In genomic region chr6:32255212-32256153, GRCh38 we compare ENCODE assay signal across 8 cellular contexts. TPM values are rescaled to one million over a fixed set of nuclear protein-coding genes. Genes with fewer than 3 reads are reported as not detected.
DNase-seq lines count a peak whose midpoint lies in the region; FAIRE-seq and TF ChIP-seq lines count a peak whose summit lies in the region.

No MANE protein-coding gene starts in this region.

- POLR2A ChIA-PET in activated CD4-positive, alpha-beta memory T cell treated with anti-CD3 and anti-CD28 coated beads for 36 hours (lab: Charles Lee), result interaction anchor here (0.6 kb wide), 1 partner anchor 88 kb away, joined by 3 read pairs; no protein-coding TSS in a partner anchor

- TF ChIP-seq POLR2A in lower leg skin (IDR thresholded peaks at IDR 0.05), result no peak

- FAIRE-seq in GM18507 (lab: Jason Lieb, UNC), result peak; percentile 81

- peak overlapping the region; percentile 3 for H3K4me3 Mint-ChIP-seq in activated CD4-positive, alpha-beta memory T cell treated with anti-CD3 and anti-CD28 coated beads for 36 hours

- intact Hi-C loops in activated CD4-positive, alpha-beta memory T cell treated with anti-CD3 and anti-CD28 coated beads for 36 hours (cut with micrococcal nuclease), result loop anchor here (1.0 to 10.0 kb wide), 3 partner anchors 14 to 139 kb away; no protein-coding TSS in a partner anchor
- intact Hi-C loops in lower leg skin (cut with DNase I; ENCODE audit: low total_unique reads), result no loop called here

- CTCF ChIA-PET in activated CD4-positive, alpha-beta memory T cell treated with anti-CD3 and anti-CD28 coated beads for 36 hours (lab: Charles Lee), result interaction anchor here (0.6 to 2.1 kb wide), 11 partner anchors 8 to 1886 kb away, joined by 3 to 17 read pairs (median 4); no protein-coding TSS in a partner anchor

- peak overlapping the region; percentile 40 for H3K27ac ChIP-seq in ectodermal cell (ENCODE audit: insufficient read depth, low read depth, low read length, poor library complexity, severe bottlenecking)

- WGBS in ectodermal cell, 2 experiments, result 19% methylated on average over 30 of the region's 30 CpGs
- 8 to 11% methylated on average over 30 of the region's 30 CpGs for WGBS in lower leg skin, 2 donors

- H3K4me3 ChIP-seq in ectodermal cell (ENCODE audit: insufficient read depth, low read depth, low read length), result peak overlapping the region; percentile 19
- no peak overlapping the region for H3K4me3 ChIP-seq in lower leg skin (ENCODE audit: low read depth, poor library complexity, severe bottlenecking)

- DNase-seq in GM18507 (ENCODE audit: extremely low spot score, insufficient read length, low read depth) (peak; percentile 35), LHCN-M2 (ENCODE audit: low read depth) (peak; percentile 89), lower leg skin (ENCODE audit: low spot score in 2 of 2) (peak; percentile 61 to 93), DMS153 (lab: John Stamatoyannopoulos, UW) (no peak)
- DNase-seq in activated CD4-positive, alpha-beta memory T cell treated with anti-CD3 and anti-CD28 coated beads for 36 hours, result peak; percentile 80
- peak; percentile 44 to 70 for DNase-seq in stimulated activated CD4-positive, alpha-beta T cell treated with anti-CD3 and anti-CD28 coated beads, Interleukin-4, amount 100 ng/mL, for 48 hours (ENCODE audit: low read depth in 2 of 2)
- DNase-seq in NK-92 treated with Interleukin-12 subunit alpha and Interleukin-12 subunit beta, amount 100 ng/mL, for 24 hours (lab: John Stamatoyannopoulos, UW), result no peak

- no peaks in the 10 kb centered on the region for H3K27me3 ChIP-seq in ectodermal cell (ENCODE audit: control insufficient read depth, insufficient read depth, low read length, poor library complexity, severe bottlenecking)

- no peaks in the 10 kb centered on the region for H3K36me3 ChIP-seq in ectodermal cell (ENCODE audit: control insufficient read depth, insufficient read depth, low read length)

- peaks cover 30% of the 10 kb centered on the region for H3K4me1 Mint-ChIP-seq in activated CD4-positive, alpha-beta memory T cell treated with anti-CD3 and anti-CD28 coated beads for 36 hours (ENCODE audit: low read depth)

- H3K4me1 ChIP-seq in ectodermal cell (ENCODE audit: control insufficient read depth, insufficient read depth, low read length), result no peaks in the 10 kb centered on the region

- H3K9me3 ChIP-seq in ectodermal cell (ENCODE audit: control insufficient read depth, low read length), result no peaks in the 10 kb centered on the region

- peaks cover 2% of the 10 kb centered on the region for H3K9me3 Mint-ChIP-seq in activated CD4-positive, alpha-beta memory T cell treated with anti-CD3 and anti-CD28 coated beads for 36 hours

- H3K36me3 Mint-ChIP-seq in activated CD4-positive, alpha-beta memory T cell treated with anti-CD3 and anti-CD28 coated beads for 36 hours, result no peaks in the 10 kb centered on the region

- peak overlapping the region; percentile 14 for H3K27ac Mint-ChIP-seq in activated CD4-positive, alpha-beta memory T cell treated with anti-CD3 and anti-CD28 coated beads for 36 hours

- peaks cover 21% of the 10 kb centered on the region for H3K27me3 Mint-ChIP-seq in activated CD4-positive, alpha-beta memory T cell treated with anti-CD3 and anti-CD28 coated beads for 36 hours

- no peak for TF ChIP-seq CTCF in lower leg skin (IDR thresholded peaks at IDR 0.05)

RNA-seq across cellular contexts. Expression of gene NOTCH4, which starts 31.6 kb away (rescaled TPM):
- total RNA-seq in LHCN-M2 (2014; rRNA removed) (0.26 and 1.1 TPM in 2 replicates), lower leg skin (10 to 100 TPM in 1 of 4 donors, 1 to 10 TPM in 3; 6.3 to 10.4 (median 7.8) TPM)
- 0.21 TPM for polyA plus RNA-seq in LHCN-M2 (2012)
- under 1 TPM; 0.31 to 0.51 TPM for total RNA-seq in activated CD4-positive, alpha-beta memory T cell treated with anti-CD3 and anti-CD28 coated beads for 36 hours
- polyA plus RNA-seq in ectodermal cell (2013, experiment 1 of 4), result 2.0 TPM
- polyA plus RNA-seq in ectodermal cell (2013, experiment 2 of 4), result 1.2 TPM
- polyA plus RNA-seq in ectodermal cell (2013, experiment 3 of 4), result 1.8 TPM
- polyA plus RNA-seq in ectodermal cell (2013, experiment 4 of 4), result 1.4 TPM

Comparison
In these comparisons a context has a peak if more than half of its experiments do, and no peak if none do; other contexts are left out.
1. DNase-seq: peak in GM18507 (single experiment), LHCN-M2 (single experiment), activated CD4-positive, alpha-beta memory T cell treated with anti-CD3 and anti-CD28 coated beads for 36 hours (single experiment), lower leg skin (2 of 2) and stimulated activated CD4-positive, alpha-beta T cell treated with anti-CD3 and anti-CD28 coated beads, Interleukin-4, amount 100 ng/mL, for 48 hours (2 of 2); none in DMS153 (single experiment) and NK-92 treated with Interleukin-12 subunit alpha and Interleukin-12 subunit beta, amount 100 ng/mL, for 24 hours (single experiment).